ENCODE assay signal across 10 cellular contexts in the genomic region with DNA sequence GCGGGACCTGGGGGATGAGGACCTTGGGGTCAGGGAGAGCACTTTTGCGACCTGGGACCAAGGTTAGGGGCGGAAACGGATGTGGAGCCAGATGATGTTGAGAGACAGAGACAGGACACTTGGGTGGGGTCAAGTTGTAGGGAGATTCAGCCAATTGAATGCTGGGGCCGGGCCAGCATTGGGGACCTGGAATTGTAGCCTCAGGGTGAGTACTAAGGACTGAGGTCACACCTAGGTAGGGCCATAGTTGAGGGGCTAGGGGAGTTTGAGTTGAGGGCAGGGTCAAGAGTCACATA. TPM values are rescaled to one million over a fixed set of nuclear protein-coding genes. Genes with fewer than 3 reads are reported as not detected.
DNase-seq lines count a peak whose midpoint lies in the region; ATAC-seq, FAIRE-seq and TF ChIP-seq lines count a peak whose summit lies in the region.
"Had no signal": no experiment of that assay in that cellular context is flagged by ENCODE, and none has a peak within 500 bp of the region (broad histone marks: within the 10 kb centered on the region; RNA-seq: fewer than 3 reads in every experiment).

No MANE protein-coding gene starts in this region.

- TF ChIP-seq CTCF in HepG2 (CRISPR knock-in tag; IDR thresholded peaks at IDR 0.05) (no peak), tibial artery (IDR thresholded peaks at IDR 0.05) (no peak), GM20000 (IDR thresholded peaks at IDR 0.05; ENCODE audit: extremely low read depth, missing control alignments) (no peak)

- H3K27ac Mint-ChIP-seq in activated naive CD4-positive, alpha-beta T cell treated with anti-CD3 and anti-CD28 coated beads for 36 hours, result peak overlapping the region; percentile 61

- POLR2A ChIA-PET in HepG2 (lab: Yijun Ruan, JAX), result interaction anchor here (2.2 to 4.3 kb wide), 4 partner anchors 12 to 52 kb away, joined by 17 to 80 read pairs (median 37); partner anchors contain the start of genes CLPP, GTF2F1 and KHSRP

- H3K4me3 ChIP-seq in adipocyte (ENCODE audit: low read length), result peak overlapping the region; percentile 73
- H3K4me3 ChIP-seq in HepG2 (replicated peaks in 1 of 3; ENCODE audit: insufficient read depth in 1 of 3, low read depth in 2 of 3, low read length in 3 of 3), result peak overlapping the region; percentile 59 to 89 (median 70)
- H3K4me3 ChIP-seq in tibial artery, result peak overlapping the region; percentile 76 to 88
- H3K4me3 ChIP-seq: mucosa of descending colon had no signal

- H3K4me1 ChIP-seq in adipocyte (ENCODE audit: control insufficient read depth, insufficient read depth, low read length), result peaks cover 19% of the 10 kb centered on the region
- H3K4me1 ChIP-seq in HepG2 (ENCODE audit: insufficient read depth, low read length), result peaks cover 14% of the 10 kb centered on the region
- H3K4me1 ChIP-seq in tibial artery, result peaks cover 0 to 32% (median 25%) of the 10 kb centered on the region in 4 donors

- BruUV-seq in HepG2 (replicated peaks; lab: Mats Ljungman, UMichigan), result no TSS peak

- TF ChIP-seq POLR2A in HepG2 (IDR thresholded peaks at IDR 0.05; ENCODE audit: insufficient read depth in 1 of 2, low read depth in 2 of 2, low read length in 2 of 2), result no peak

- peaks cover 4% of the 10 kb centered on the region for H3K36me3 Mint-ChIP-seq in activated naive CD4-positive, alpha-beta T cell treated with anti-CD3 and anti-CD28 coated beads for 36 hours (ENCODE audit: low read depth)

- no peaks in the 10 kb centered on the region for H3K79me2 ChIP-seq in HepG2 (ENCODE audit: insufficient read depth, low read length)

- TF ChIP-seq EP300 in HepG2 (IDR thresholded peaks at IDR 0.05; ENCODE audit: low read depth in 2 of 2, low read length in 2 of 2) (no peak), HepG2 (CRISPR knock-in tag; IDR thresholded peaks at IDR 0.05; ENCODE audit: borderline replicate concordance) (no peak)

- H3K4me1 Mint-ChIP-seq in activated naive CD4-positive, alpha-beta T cell treated with anti-CD3 and anti-CD28 coated beads for 36 hours (ENCODE audit: low read depth), result peaks cover 18% of the 10 kb centered on the region

- peak overlapping the region; percentile 67 for H3K9ac ChIP-seq in adipocyte (ENCODE audit: low read length)
- peak overlapping the region; percentile 59; the same call in 1 of the 2 replicates for H3K9ac ChIP-seq in HepG2 (ENCODE audit: insufficient read depth, low read depth, low read length)

- peak overlapping the region; percentile 74 for H3K4me2 ChIP-seq in HepG2 (ENCODE audit: low read depth, low read length)

- no peaks in the 10 kb centered on the region for H3K9me3 ChIP-seq in adipocyte (ENCODE audit: control insufficient read depth, low read length)
- H3K9me3 ChIP-seq in HepG2 (ENCODE audit: low read length), result no peaks in the 10 kb centered on the region
- H3K9me3 ChIP-seq in tibial artery, result no peaks in the 10 kb centered on the region
- H3K9me3 ChIP-seq: mucosa of descending colon had no signal

- intact Hi-C loops in activated naive CD4-positive, alpha-beta T cell treated with anti-CD3 and anti-CD28 coated beads for 36 hours (cut with micrococcal nuclease), result loop anchor here (1.0 to 5.0 kb wide), 7 partner anchors 12 to 469 kb away; partner anchors contain the start of genes CLPP, GTF2F1, TUBB4A and VMAC
- intact Hi-C loops in HepG2 (cut with micrococcal nuclease; ENCODE audit: unreplicated experiment), result no loop called here
- intact Hi-C loops in tibial artery (cut with DNase I; ENCODE audit: low total_unique reads), result loop anchor here (2.0 to 10.0 kb wide), 2 partner anchors 51 to 361 kb away; partner anchors contain the start of genes GPR108, KHSRP and TRIP10

- H2AFZ ChIP-seq in HepG2 (ENCODE audit: low read length), result no peak overlapping the region

- H3K27me3 Mint-ChIP-seq in activated naive CD4-positive, alpha-beta T cell treated with anti-CD3 and anti-CD28 coated beads for 36 hours (ENCODE audit: low read depth), result no peaks in the 10 kb centered on the region

- H3K36me3 ChIP-seq in adipocyte (ENCODE audit: control insufficient read depth, insufficient read depth, low read length, severe bottlenecking) (peaks cover 4% of the 10 kb centered on the region), HepG2 (replicated peaks in 1 of 2; ENCODE audit: control insufficient read depth in 1 of 2, insufficient read depth in 2 of 2, low read length in 2 of 2) (peaks cover 3 to 7% of the 10 kb centered on the region in 2 experiments; a peak in 2 of 5 replicates), tibial artery (peaks cover 3 to 29% (median 7%) of the 10 kb centered on the region in 3 donors)

- TF ChIP-seq RAD21 in HepG2 (CRISPR knock-in tag; IDR thresholded peaks at IDR 0.05), result no peak

- peak overlapping the region; percentile 49 for H3K27ac ChIP-seq in HepG2 (ENCODE audit: extremely low read length, insufficient read depth, low read length)
- peak overlapping the region; percentile 95 to 99 for H3K27ac ChIP-seq in tibial artery

- no peak for FAIRE-seq in HepG2 (lab: Jason Lieb, UNC)
- FAIRE-seq: RCC 7860 had no signal

- ATAC-seq in HepG2 (no peak), HG02840 (IDR thresholded peaks at IDR 0.05; ENCODE audit: low FRiP score, unreplicated experiment) (no peak)

- DNase-seq in activated naive CD4-positive, alpha-beta T cell treated with anti-CD3 and anti-CD28 coated beads for 36 hours, result no peak
- DNase-seq in activated naive CD4-positive, alpha-beta T cell (lab: John Stamatoyannopoulos, UW), result no peak
- DNase-seq in adipocyte (ENCODE audit: low read depth), result no peak
- DNase-seq in HepG2 (ENCODE audit: low spot score), result no peak
- no peak for DNase-seq in tibial artery
- no peak for DNase-seq in NK-92 treated with Interleukin-12 subunit alpha and Interleukin-12 subunit beta, amount 100 ng/mL, for 24 hours (lab: John Stamatoyannopoulos, UW)
- DNase-seq in GM20000 (ENCODE audit: low spot score), result no peak

- WGBS in HepG2 (ENCODE audit: low lambda C conversion rate), result 54% methylated on average over 5 of the region's 5 CpGs

- CTCF ChIA-PET in activated naive CD4-positive, alpha-beta T cell treated with anti-CD3 and anti-CD28 coated beads for 36 hours (lab: Charles Lee), result interaction anchor here (1.4 kb wide), 1 partner anchor 248 kb away, joined by 3 read pairs; no protein-coding TSS in a partner anchor
- CTCF ChIA-PET in HepG2 (lab: Yijun Ruan, JAX; ENCODE audit: low intra/inter-chr PET ratio, low total read pairs), result no interaction called here

- no peaks in the 10 kb centered on the region for H3K9me3 Mint-ChIP-seq in activated naive CD4-positive, alpha-beta T cell treated with anti-CD3 and anti-CD28 coated beads for 36 hours

- no peaks in the 10 kb centered on the region for H4K20me1 ChIP-seq in HepG2 (ENCODE audit: insufficient read depth, low read length)

- H3K27me3 ChIP-seq in adipocyte (replicated peaks; ENCODE audit: control insufficient read depth, insufficient read depth, low read length), result no peaks in the 10 kb centered on the region
- no peaks in the 10 kb centered on the region for H3K27me3 ChIP-seq in HepG2 (ENCODE audit: control insufficient read depth in 1 of 2, insufficient read depth in 2 of 2, low read length in 2 of 2)
- no peaks in the 10 kb centered on the region for H3K27me3 ChIP-seq in tibial artery

- H3K4me3 Mint-ChIP-seq in activated naive CD4-positive, alpha-beta T cell treated with anti-CD3 and anti-CD28 coated beads for 36 hours, result peak overlapping the region; percentile 89

- in situ Hi-C loops in HepG2 (cut with HindIII; ENCODE audit: extremely low pct_ligation_motif_present, low pct_unique_long_range_greater_than_20kb), result no loop called here

RNA-seq across cellular contexts. Expression of gene ALKBH7, which starts 1.2 kb away (rescaled TPM):
- 10 to 100 TPM; 39.5 to 42.4 TPM for total RNA-seq in activated naive CD4-positive, alpha-beta T cell treated with anti-CD3 and anti-CD28 coated beads for 36 hours
- 45.9 and 48.3 TPM in 2 replicates for total RNA-seq in HepG2 (2016; rRNA removed; fragmentation: Illumina TruSeq; extraction: Trizol)
- 30.9 and 31.3 TPM in 2 replicates for total RNA-seq in HepG2 (2016; cell fraction: cytosol; rRNA removed; fragmentation: Illumina TruSeq; extraction: Trizol; ENCODE audit: low read depth)
- total RNA-seq in HepG2 (2016; cell fraction: insoluble cytoplasmic fraction; rRNA removed; fragmentation: Illumina TruSeq; extraction: Trizol), result 51.6 and 55.7 TPM in 2 replicates
- total RNA-seq in HepG2 (2016; cell fraction: membrane; rRNA removed; fragmentation: Illumina TruSeq; extraction: Trizol), result 41.9 and 45.4 TPM in 2 replicates
- 18.3 and 18.4 TPM in 2 replicates for total RNA-seq in HepG2 (2016; cell fraction: nucleus; rRNA removed; fragmentation: Illumina TruSeq; extraction: Trizol)
- polyA plus RNA-seq in HepG2 (2011; rRNA removed), result 29.6 and 36.8 TPM in 2 replicates
- polyA plus RNA-seq in HepG2 (2011; cell fraction: cytosol; rRNA removed), result 29.3 and 56.9 TPM in 2 replicates
- 20.4 and 21.6 TPM in 2 replicates for polyA plus RNA-seq in HepG2 (2011; cell fraction: nucleus; rRNA removed)
- polyA plus RNA-seq in HepG2 (2012), result 21.7 and 27.2 TPM in 2 replicates
- 24.1 and 27.0 TPM in 2 replicates for polyA plus RNA-seq in HepG2 (2016; cell fraction: cytosol; fragmentation: Illumina TruSeq; extraction: Trizol; ENCODE audit: low read depth)
- 36.2 and 37.8 TPM in 2 replicates for polyA plus RNA-seq in HepG2 (2016; cell fraction: insoluble cytoplasmic fraction; fragmentation: Illumina TruSeq; extraction: Trizol; ENCODE audit: low read depth)
- polyA plus RNA-seq in HepG2 (2016; cell fraction: membrane; fragmentation: Illumina TruSeq; extraction: Trizol; ENCODE audit: low read depth), result 30.0 and 31.3 TPM in 2 replicates
- polyA plus RNA-seq in HepG2 (2016; cell fraction: nucleus; fragmentation: Illumina TruSeq; extraction: Trizol; ENCODE audit: insufficient read depth, low read depth), result 23.5 and 29.2 TPM in 2 replicates
- polyA minus RNA-seq in HepG2 (2011; rRNA and poly(A)+ RNA removed; ENCODE audit: low replicate concordance), result 6.0 and 18.9 TPM in 2 replicates
- polyA minus RNA-seq in HepG2 (2011; cell fraction: cytosol; rRNA and poly(A)+ RNA removed), result 11.2 and 13.7 TPM in 2 replicates
- polyA minus RNA-seq in HepG2 (2011; cell fraction: nucleus; rRNA and poly(A)+ RNA removed), result 3.2 and 4.4 TPM in 2 replicates

RNA-seq across cellular contexts. Expression of gene PSPN, which starts 2.0 kb away (rescaled TPM):
- 1 to 10 TPM; 1.9 to 2.5 TPM for total RNA-seq in activated naive CD4-positive, alpha-beta T cell treated with anti-CD3 and anti-CD28 coated beads for 36 hours
- 0.95 and 1.1 TPM in 2 replicates for total RNA-seq in HepG2 (2016; rRNA removed; fragmentation: Illumina TruSeq; extraction: Trizol)
- 0.18 and 0.20 TPM in 2 replicates for total RNA-seq in HepG2 (2016; cell fraction: cytosol; rRNA removed; fragmentation: Illumina TruSeq; extraction: Trizol; ENCODE audit: low read depth)
- 1.1 TPM in 2 replicates for total RNA-seq in HepG2 (2016; cell fraction: insoluble cytoplasmic fraction; rRNA removed; fragmentation: Illumina TruSeq; extraction: Trizol)
- total RNA-seq in HepG2 (2016; cell fraction: membrane; rRNA removed; fragmentation: Illumina TruSeq; extraction: Trizol), result 0.48 and 0.65 TPM in 2 replicates
- 0.72 and 0.84 TPM in 2 replicates for total RNA-seq in HepG2 (2016; cell fraction: nucleus; rRNA removed; fragmentation: Illumina TruSeq; extraction: Trizol)
- 0.69 and 0.98 TPM in 2 replicates for polyA plus RNA-seq in HepG2 (2011; rRNA removed)
- polyA plus RNA-seq in HepG2 (2011; cell fraction: cytosol; rRNA removed), result 0.68 and 0.69 TPM in 2 replicates
- polyA plus RNA-seq in HepG2 (2011; cell fraction: nucleus; rRNA removed), result 2.0 and 2.1 TPM in 2 replicates
- polyA plus RNA-seq in HepG2 (2012), result 0.44 and 0.88 TPM in 2 replicates
- 0.12 TPM in 2 replicates for polyA plus RNA-seq in HepG2 (2016; cell fraction: cytosol; fragmentation: Illumina TruSeq; extraction: Trizol; ENCODE audit: low read depth)
- 1.1 and 1.8 TPM in 2 replicates for polyA plus RNA-seq in HepG2 (2016; cell fraction: insoluble cytoplasmic fraction; fragmentation: Illumina TruSeq; extraction: Trizol; ENCODE audit: low read depth)
- polyA plus RNA-seq in HepG2 (2016; cell fraction: membrane; fragmentation: Illumina TruSeq; extraction: Trizol; ENCODE audit: low read depth), result 0.45 TPM in 2 replicates
- 2.0 TPM in 2 replicates for polyA plus RNA-seq in HepG2 (2016; cell fraction: nucleus; fragmentation: Illumina TruSeq; extraction: Trizol; ENCODE audit: insufficient read depth, low read depth)
- 2.0 and 2.9 TPM in 2 replicates for polyA minus RNA-seq in HepG2 (2011; rRNA and poly(A)+ RNA removed; ENCODE audit: low replicate concordance)
- polyA minus RNA-seq in HepG2 (2011; cell fraction: cytosol; rRNA and poly(A)+ RNA removed), result 1.3 and 1.8 TPM in 2 replicates
- 1.2 and 1.3 TPM in 2 replicates for polyA minus RNA-seq in HepG2 (2011; cell fraction: nucleus; rRNA and poly(A)+ RNA removed)

RNA-seq across cellular contexts. Expression of gene CLPP, which starts 12.4 kb away (rescaled TPM):
- 100 to 1,000 TPM; 176 to 180 TPM for total RNA-seq in activated naive CD4-positive, alpha-beta T cell treated with anti-CD3 and anti-CD28 coated beads for 36 hours
- 45.3 and 46.6 TPM in 2 replicates for total RNA-seq in HepG2 (2016; rRNA removed; fragmentation: Illumina TruSeq; extraction: Trizol)
- 152 and 166 TPM in 2 replicates for total RNA-seq in HepG2 (2016; cell fraction: cytosol; rRNA removed; fragmentation: Illumina TruSeq; extraction: Trizol; ENCODE audit: low read depth)
- total RNA-seq in HepG2 (2016; cell fraction: insoluble cytoplasmic fraction; rRNA removed; fragmentation: Illumina TruSeq; extraction: Trizol), result 32.9 and 56.9 TPM in 2 replicates
- 107 and 109 TPM in 2 replicates for total RNA-seq in HepG2 (2016; cell fraction: membrane; rRNA removed; fragmentation: Illumina TruSeq; extraction: Trizol)
- total RNA-seq in HepG2 (2016; cell fraction: nucleus; rRNA removed; fragmentation: Illumina TruSeq; extraction: Trizol), result 20.2 and 28.2 TPM in 2 replicates
- polyA plus RNA-seq in HepG2 (2011; rRNA removed), result 68.4 and 72.3 TPM in 2 replicates
- polyA plus RNA-seq in HepG2 (2011; cell fraction: cytosol; rRNA removed), result 91.9 and 175 TPM in 2 replicates
- 80.6 and 81.0 TPM in 2 replicates for polyA plus RNA-seq in HepG2 (2011; cell fraction: nucleus; rRNA removed)
- polyA plus RNA-seq in HepG2 (2012), result 42.1 and 53.9 TPM in 2 replicates
- polyA plus RNA-seq in HepG2 (2016; cell fraction: cytosol; fragmentation: Illumina TruSeq; extraction: Trizol; ENCODE audit: low read depth), result 192 and 215 TPM in 2 replicates
- polyA plus RNA-seq in HepG2 (2016; cell fraction: insoluble cytoplasmic fraction; fragmentation: Illumina TruSeq; extraction: Trizol; ENCODE audit: low read depth), result 50.0 and 71.7 TPM in 2 replicates
- polyA plus RNA-seq in HepG2 (2016; cell fraction: membrane; fragmentation: Illumina TruSeq; extraction: Trizol; ENCODE audit: low read depth), result 128 TPM in 2 replicates
- polyA plus RNA-seq in HepG2 (2016; cell fraction: nucleus; fragmentation: Illumina TruSeq; extraction: Trizol; ENCODE audit: insufficient read depth, low read depth), result 47.5 and 49.3 TPM in 2 replicates
- polyA minus RNA-seq in HepG2 (2011; rRNA and poly(A)+ RNA removed; ENCODE audit: low replicate concordance), result 74.2 and 90.7 TPM in 2 replicates
- polyA minus RNA-seq in HepG2 (2011; cell fraction: cytosol; rRNA and poly(A)+ RNA removed), result 19.5 and 26.8 TPM in 2 replicates
- polyA minus RNA-seq in HepG2 (2011; cell fraction: nucleus; rRNA and poly(A)+ RNA removed), result 6.1 and 7.1 TPM in 2 replicates

RNA-seq across cellular contexts. Expression of gene GTF2F1, which starts 19.2 kb away (rescaled TPM):
- total RNA-seq in activated naive CD4-positive, alpha-beta T cell treated with anti-CD3 and anti-CD28 coated beads for 36 hours, result 10 to 100 TPM; 53.5 to 63.0 TPM
- total RNA-seq in HepG2 (2016; rRNA removed; fragmentation: Illumina TruSeq; extraction: Trizol), result 30.7 and 34.1 TPM in 2 replicates
- total RNA-seq in HepG2 (2016; cell fraction: cytosol; rRNA removed; fragmentation: Illumina TruSeq; extraction: Trizol; ENCODE audit: low read depth), result 6.6 and 7.5 TPM in 2 replicates
- 29.0 and 34.4 TPM in 2 replicates for total RNA-seq in HepG2 (2016; cell fraction: insoluble cytoplasmic fraction; rRNA removed; fragmentation: Illumina TruSeq; extraction: Trizol)
- 16.5 and 20.0 TPM in 2 replicates for total RNA-seq in HepG2 (2016; cell fraction: membrane; rRNA removed; fragmentation: Illumina TruSeq; extraction: Trizol)
- 14.6 and 16.4 TPM in 2 replicates for total RNA-seq in HepG2 (2016; cell fraction: nucleus; rRNA removed; fragmentation: Illumina TruSeq; extraction: Trizol)
- polyA plus RNA-seq in HepG2 (2011; rRNA removed), result 26.0 and 27.8 TPM in 2 replicates
- polyA plus RNA-seq in HepG2 (2011; cell fraction: cytosol; rRNA removed), result 32.7 and 42.5 TPM in 2 replicates
- polyA plus RNA-seq in HepG2 (2011; cell fraction: nucleus; rRNA removed), result 26.0 and 28.8 TPM in 2 replicates
- 27.7 and 33.9 TPM in 2 replicates for polyA plus RNA-seq in HepG2 (2012)
- 10.1 and 10.5 TPM in 2 replicates for polyA plus RNA-seq in HepG2 (2016; cell fraction: cytosol; fragmentation: Illumina TruSeq; extraction: Trizol; ENCODE audit: low read depth)
- 48.2 and 57.9 TPM in 2 replicates for polyA plus RNA-seq in HepG2 (2016; cell fraction: insoluble cytoplasmic fraction; fragmentation: Illumina TruSeq; extraction: Trizol; ENCODE audit: low read depth)
- 16.8 and 18.4 TPM in 2 replicates for polyA plus RNA-seq in HepG2 (2016; cell fraction: membrane; fragmentation: Illumina TruSeq; extraction: Trizol; ENCODE audit: low read depth)
- polyA plus RNA-seq in HepG2 (2016; cell fraction: nucleus; fragmentation: Illumina TruSeq; extraction: Trizol; ENCODE audit: insufficient read depth, low read depth), result 54.2 and 60.4 TPM in 2 replicates
- 28.2 and 31.6 TPM in 2 replicates for polyA minus RNA-seq in HepG2 (2011; rRNA and poly(A)+ RNA removed; ENCODE audit: low replicate concordance)
- 20.6 and 23.2 TPM in 2 replicates for polyA minus RNA-seq in HepG2 (2011; cell fraction: cytosol; rRNA and poly(A)+ RNA removed)
- 11.4 and 11.5 TPM in 2 replicates for polyA minus RNA-seq in HepG2 (2011; cell fraction: nucleus; rRNA and poly(A)+ RNA removed)

RNA-seq across cellular contexts. Expression of gene ACER1, which starts 40.3 kb away (rescaled TPM):
- not detected for total RNA-seq in activated naive CD4-positive, alpha-beta T cell treated with anti-CD3 and anti-CD28 coated beads for 36 hours
- total RNA-seq in HepG2 (2016; rRNA removed; fragmentation: Illumina TruSeq; extraction: Trizol), result not detected in 2 replicates
- not detected in 2 replicates for total RNA-seq in HepG2 (2016; cell fraction: cytosol; rRNA removed; fragmentation: Illumina TruSeq; extraction: Trizol; ENCODE audit: low read depth)
- total RNA-seq in HepG2 (2016; cell fraction: insoluble cytoplasmic fraction; rRNA removed; fragmentation: Illumina TruSeq; extraction: Trizol), result not detected in 2 replicates
- not detected in 2 replicates for total RNA-seq in HepG2 (2016; cell fraction: membrane; rRNA removed; fragmentation: Illumina TruSeq; extraction: Trizol)
- total RNA-seq in HepG2 (2016; cell fraction: nucleus; rRNA removed; fragmentation: Illumina TruSeq; extraction: Trizol), result not detected in 2 replicates
- polyA plus RNA-seq in HepG2 (2011; rRNA removed), result not detected in 2 replicates
- polyA plus RNA-seq in HepG2 (2011; cell fraction: cytosol; rRNA removed), result not detected in 2 replicates
- polyA plus RNA-seq in HepG2 (2011; cell fraction: nucleus; rRNA removed), result not detected in 2 replicates
- polyA plus RNA-seq in HepG2 (2012), result not detected in 2 replicates
- not detected in 2 replicates for polyA plus RNA-seq in HepG2 (2016; cell fraction: cytosol; fragmentation: Illumina TruSeq; extraction: Trizol; ENCODE audit: low read depth)
- polyA plus RNA-seq in HepG2 (2016; cell fraction: insoluble cytoplasmic fraction; fragmentation: Illumina TruSeq; extraction: Trizol; ENCODE audit: low read depth), result not detected in 2 replicates
- polyA plus RNA-seq in HepG2 (2016; cell fraction: membrane; fragmentation: Illumina TruSeq; extraction: Trizol; ENCODE audit: low read depth), result not detected in 2 replicates
- polyA plus RNA-seq in HepG2 (2016; cell fraction: nucleus; fragmentation: Illumina TruSeq; extraction: Trizol; ENCODE audit: insufficient read depth, low read depth), result not detected in 2 replicates
- not detected in 2 replicates for polyA minus RNA-seq in HepG2 (2011; rRNA and poly(A)+ RNA removed; ENCODE audit: low replicate concordance)
- polyA minus RNA-seq in HepG2 (2011; cell fraction: cytosol; rRNA and poly(A)+ RNA removed), result not detected in 2 replicates
- polyA minus RNA-seq in HepG2 (2011; cell fraction: nucleus; rRNA and poly(A)+ RNA removed), result not detected in 2 replicates
- total RNA-seq: mucosa of descending colon had no signal
